In genomic region chr6:2353412-2354137, GRCh38 we compare ENCODE assay signal across 8 cellular contexts.
DNase-seq lines count a peak whose midpoint lies in the region; ATAC-seq and TF ChIP-seq lines count a peak whose summit lies in the region.

No MANE protein-coding gene starts in this region.

- peaks cover 23% of the 10 kb centered on the region for H3K27me3 Mint-ChIP-seq in nephron progenitor cell (ENCODE audit: low read depth, poor library complexity)

- no peaks in the 10 kb centered on the region for H3K27me3 ChIP-seq in OCI-LY1 (ENCODE audit: insufficient read depth, low read length)
- H3K27me3 ChIP-seq in thoracic aorta (replicated peaks; ENCODE audit: insufficient read depth): no peaks in the 10 kb centered on the region

- no peak overlapping the region for H3K4me3 Mint-ChIP-seq in nephron progenitor cell

- peaks cover 21% of the 10 kb centered on the region for H3K4me1 Mint-ChIP-seq in nephron progenitor cell

- H3K27ac ChIP-seq in OCI-LY1 (ENCODE audit: low read depth, low read length, poor library complexity, severe bottlenecking): no peak overlapping the region
- peak overlapping the region; percentile 82 to 89 for H3K27ac ChIP-seq in thoracic aorta

- H3K79me2 ChIP-seq in OCI-LY1 (ENCODE audit: insufficient read depth, low read length): no peaks in the 10 kb centered on the region

- no peak overlapping the region for H2AFZ ChIP-seq in OCI-LY1 (ENCODE audit: low read length)

- no peak overlapping the region for H3K4me2 ChIP-seq in OCI-LY1 (ENCODE audit: low read length)

- peak; percentile 82 for TF ChIP-seq CTCF in OCI-LY1 (IDR thresholded peaks at IDR 0.05; ENCODE audit: low read length)
- TF ChIP-seq CTCF in nephron progenitor cell (IDR thresholded peaks at IDR 0.05): peak; percentile 91
- peak; percentile 68 for TF ChIP-seq CTCF in thoracic aorta (IDR thresholded peaks at IDR 0.05)

- H3K9me2 ChIP-seq in OCI-LY1 (ENCODE audit: low read depth, low read length): no peaks in the 10 kb centered on the region

- H3K9ac ChIP-seq in OCI-LY1 (ENCODE audit: low read length): no peak overlapping the region

- no peaks in the 10 kb centered on the region for H3K9me3 Mint-ChIP-seq in nephron progenitor cell

- H3K4me1 ChIP-seq in OCI-LY1 (ENCODE audit: insufficient read depth, low read length, severe bottlenecking) (no peaks in the 10 kb centered on the region), thoracic aorta (ENCODE audit: control insufficient read depth in 1 of 2, low read depth in 2 of 2) (peaks cover 23 to 57% of the 10 kb centered on the region in 2 donors)

- no peaks in the 10 kb centered on the region for H4K20me1 ChIP-seq in OCI-LY1 (ENCODE audit: insufficient read depth, low read length)

- ATAC-seq in thoracic aorta (ENCODE audit: insufficient number of reproducible peaks, low FRiP score, low read depth): peak; percentile 37
- no peak for ATAC-seq in HG03175 (IDR thresholded peaks at IDR 0.05; ENCODE audit: unreplicated experiment)

- no peak overlapping the region for H3K27ac Mint-ChIP-seq in nephron progenitor cell

- H3K36me3 Mint-ChIP-seq in nephron progenitor cell (ENCODE audit: low read depth): no peaks in the 10 kb centered on the region

- H3K9me3 ChIP-seq in OCI-LY1 (ENCODE audit: low read length): no peaks in the 10 kb centered on the region
- no peaks in the 10 kb centered on the region for H3K9me3 ChIP-seq in thoracic aorta

- H3K36me3 ChIP-seq in OCI-LY1 (ENCODE audit: insufficient read depth, low read length): no peaks in the 10 kb centered on the region
- no peaks in the 10 kb centered on the region for H3K36me3 ChIP-seq in thoracic aorta

- H3F3A ChIP-seq in OCI-LY1 (ENCODE audit: insufficient read depth, low read length): no peaks in the 10 kb centered on the region

- H3K4me3 ChIP-seq in OCI-LY1 (ENCODE audit: low read depth, low read length, poor library complexity, severe bottlenecking): no peak overlapping the region
- H3K4me3 ChIP-seq in thoracic aorta: peak overlapping the region; percentile 55

- DNase-seq in COLO668 (lab: John Stamatoyannopoulos, UW; ENCODE audit: unreplicated experiment): peak; percentile 56
- DNase-seq in HS-5 (ENCODE audit: low read depth): peak; percentile 56
- peak; percentile 49 for DNase-seq in activated T-cell treated with anti-CD3 and anti-CD28 coated beads for 4 hours
- peak; percentile 75 for DNase-seq in fibroblast of gingiva (ENCODE audit: low read depth)
- peak; percentile 71 for DNase-seq in nephron progenitor cell
- DNase-seq in thoracic aorta (ENCODE audit: low spot score): peak; percentile 39
